Comparison of ENCODE assay signal across 12 cellular contexts in genomic region chr14:54814076-54814475, GRCh38.
A peak's percentile ranks its signal among the peaks of the same experiment; 100 is the strongest.
DNase-seq lines count a peak whose midpoint lies in the region; ATAC-seq and TF ChIP-seq lines count a peak whose summit lies in the region.
"Had no signal": no experiment of that assay in that cellular context is flagged by ENCODE, and none has a peak within 500 bp of the region (broad histone marks: within the 10 kb centered on the region; RNA-seq: fewer than 3 reads in every experiment).

No MANE protein-coding gene starts in this region.

- DNase-seq in CD1c-positive myeloid dendritic cell (ENCODE audit: extremely low spot score) (peak; percentile 4), GM23338 (ENCODE audit: low spot score) (peak; percentile 73), SK-MEL-5 (ENCODE audit: low read depth, low spot score) (peak; percentile 26), memory B cell (ENCODE audit: low spot score in 2 of 2) (no peak), HPDE6-E6E7 (ENCODE audit: extremely low spot score) (no peak)
- DNase-seq: left ventricle myocardium superior, tibial artery had no signal

- peaks cover 9% of the 10 kb centered on the region for H3K27me3 Mint-ChIP-seq in GM23338 (ENCODE audit: insufficient read depth, low read depth, poor library complexity)
- H3K27me3 Mint-ChIP-seq in memory B cell: peaks cover 1% of the 10 kb centered on the region

- no peak overlapping the region for H3K27ac ChIP-seq in GM23338 (ENCODE audit: low read depth)
- H3K27ac ChIP-seq: RWPE1, tibial artery had no signal

- no peaks in the 10 kb centered on the region for H4K20me1 ChIP-seq in GM23338 (replicated peaks; ENCODE audit: insufficient read depth)

- no peak overlapping the region for H3K4me3 ChIP-seq in GM23338
- H3K4me3 ChIP-seq: HAP-1, tibial artery had no signal

- no peaks in the 10 kb centered on the region for H3K4me1 ChIP-seq in GM23338 (ENCODE audit: insufficient read depth)
- H3K4me1 ChIP-seq: HAP-1, tibial artery had no signal

- H3K4me1 Mint-ChIP-seq in GM23338 (peaks cover 3% of the 10 kb centered on the region; the same call in 1 of the 3 replicates), memory B cell (no peaks in the 10 kb centered on the region)

- no peaks in the 10 kb centered on the region for H3K9me2 ChIP-seq in GM23338 (ENCODE audit: insufficient read depth)

- no peak overlapping the region for H3K27ac Mint-ChIP-seq in GM23338
- no peak overlapping the region for H3K27ac Mint-ChIP-seq in memory B cell

- H3K27me3 ChIP-seq in GM23338 (ENCODE audit: insufficient read depth): no peaks in the 10 kb centered on the region
- H3K27me3 ChIP-seq: tibial artery had no signal

- H3K9me3 Mint-ChIP-seq in GM23338 (no peaks in the 10 kb centered on the region), memory B cell (no peaks in the 10 kb centered on the region)

- H3K36me3 ChIP-seq in GM23338 (ENCODE audit: insufficient read depth): no peaks in the 10 kb centered on the region
- H3K36me3 ChIP-seq: HAP-1, tibial artery had no signal

- no peak overlapping the region for H3K4me2 ChIP-seq in GM23338

- TF ChIP-seq CTCF in GM23338 (conservative IDR thresholded peaks at IDR 0.05; ENCODE audit: low read depth in 2 of 2): peak; percentile 74

- H3F3A ChIP-seq in GM23338 (replicated peaks; ENCODE audit: low read depth): no peaks in the 10 kb centered on the region

- H2AFZ ChIP-seq in GM23338: peak overlapping the region; percentile 58; the same call in 1 of the 2 replicates

- in situ Hi-C loops in SK-MEL-5 (cut with HindIII; ENCODE audit: low pct_unique_long_range_greater_than_20kb, low sequenced_read_pairs): no loop called here

- H3K36me3 Mint-ChIP-seq in GM23338 (ENCODE audit: low read depth): no peaks in the 10 kb centered on the region
- no peaks in the 10 kb centered on the region for H3K36me3 Mint-ChIP-seq in memory B cell

- H3K79me2 ChIP-seq in GM23338 (replicated peaks; ENCODE audit: insufficient read depth): no peaks in the 10 kb centered on the region

- H3K4me3 Mint-ChIP-seq in GM23338 (no peak overlapping the region), memory B cell (no peak overlapping the region)

- ATAC-seq in GM23338: peak; percentile 69
- peak; percentile 45 for ATAC-seq in memory B cell (ENCODE audit: low read depth)
- ATAC-seq in GM21717 (IDR thresholded peaks at IDR 0.05; ENCODE audit: unreplicated experiment): no peak
- ATAC-seq in GM21423 (IDR thresholded peaks at IDR 0.05; ENCODE audit: unreplicated experiment): no peak
- ATAC-seq in HG03108 (IDR thresholded peaks at IDR 0.05; ENCODE audit: unreplicated experiment): no peak
- ATAC-seq: left ventricle myocardium superior had no signal

TF ChIP-seq in GM23338, 12 proteins besides CTCF, POLR2A, EP300 and RAD21:
- TF ChIP-seq ZNF331 (CRISPR knock-in tag; IDR thresholded peaks at IDR 0.05; ENCODE audit: low read depth) (no peak), CREB1 (CRISPR knock-in tag; IDR thresholded peaks at IDR 0.05; ENCODE audit: low read depth) (no peak), REST (IDR thresholded peaks at IDR 0.05; ENCODE audit: unreplicated experiment) (no peak), NANOG (IDR thresholded peaks at IDR 0.05; ENCODE audit: borderline replicate concordance) (no peak), POLR2AphosphoS5 (IDR thresholded peaks at IDR 0.05; ENCODE audit: low read depth) (no peak)
- TF ChIP-seq, protein P1, sequence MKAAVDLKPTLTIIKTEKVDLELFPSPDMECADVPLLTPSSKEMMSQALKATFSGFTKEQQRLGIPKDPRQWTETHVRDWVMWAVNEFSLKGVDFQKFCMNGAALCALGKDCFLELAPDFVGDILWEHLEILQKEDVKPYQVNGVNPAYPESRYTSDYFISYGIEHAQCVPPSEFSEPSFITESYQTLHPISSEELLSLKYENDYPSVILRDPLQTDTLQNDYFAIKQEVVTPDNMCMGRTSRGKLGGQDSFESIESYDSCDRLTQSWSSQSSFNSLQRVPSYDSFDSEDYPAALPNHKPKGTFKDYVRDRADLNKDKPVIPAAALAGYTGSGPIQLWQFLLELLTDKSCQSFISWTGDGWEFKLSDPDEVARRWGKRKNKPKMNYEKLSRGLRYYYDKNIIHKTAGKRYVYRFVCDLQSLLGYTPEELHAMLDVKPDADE (IDR thresholded peaks at IDR 0.05): no peak
- TF ChIP-seq, protein P2, sequence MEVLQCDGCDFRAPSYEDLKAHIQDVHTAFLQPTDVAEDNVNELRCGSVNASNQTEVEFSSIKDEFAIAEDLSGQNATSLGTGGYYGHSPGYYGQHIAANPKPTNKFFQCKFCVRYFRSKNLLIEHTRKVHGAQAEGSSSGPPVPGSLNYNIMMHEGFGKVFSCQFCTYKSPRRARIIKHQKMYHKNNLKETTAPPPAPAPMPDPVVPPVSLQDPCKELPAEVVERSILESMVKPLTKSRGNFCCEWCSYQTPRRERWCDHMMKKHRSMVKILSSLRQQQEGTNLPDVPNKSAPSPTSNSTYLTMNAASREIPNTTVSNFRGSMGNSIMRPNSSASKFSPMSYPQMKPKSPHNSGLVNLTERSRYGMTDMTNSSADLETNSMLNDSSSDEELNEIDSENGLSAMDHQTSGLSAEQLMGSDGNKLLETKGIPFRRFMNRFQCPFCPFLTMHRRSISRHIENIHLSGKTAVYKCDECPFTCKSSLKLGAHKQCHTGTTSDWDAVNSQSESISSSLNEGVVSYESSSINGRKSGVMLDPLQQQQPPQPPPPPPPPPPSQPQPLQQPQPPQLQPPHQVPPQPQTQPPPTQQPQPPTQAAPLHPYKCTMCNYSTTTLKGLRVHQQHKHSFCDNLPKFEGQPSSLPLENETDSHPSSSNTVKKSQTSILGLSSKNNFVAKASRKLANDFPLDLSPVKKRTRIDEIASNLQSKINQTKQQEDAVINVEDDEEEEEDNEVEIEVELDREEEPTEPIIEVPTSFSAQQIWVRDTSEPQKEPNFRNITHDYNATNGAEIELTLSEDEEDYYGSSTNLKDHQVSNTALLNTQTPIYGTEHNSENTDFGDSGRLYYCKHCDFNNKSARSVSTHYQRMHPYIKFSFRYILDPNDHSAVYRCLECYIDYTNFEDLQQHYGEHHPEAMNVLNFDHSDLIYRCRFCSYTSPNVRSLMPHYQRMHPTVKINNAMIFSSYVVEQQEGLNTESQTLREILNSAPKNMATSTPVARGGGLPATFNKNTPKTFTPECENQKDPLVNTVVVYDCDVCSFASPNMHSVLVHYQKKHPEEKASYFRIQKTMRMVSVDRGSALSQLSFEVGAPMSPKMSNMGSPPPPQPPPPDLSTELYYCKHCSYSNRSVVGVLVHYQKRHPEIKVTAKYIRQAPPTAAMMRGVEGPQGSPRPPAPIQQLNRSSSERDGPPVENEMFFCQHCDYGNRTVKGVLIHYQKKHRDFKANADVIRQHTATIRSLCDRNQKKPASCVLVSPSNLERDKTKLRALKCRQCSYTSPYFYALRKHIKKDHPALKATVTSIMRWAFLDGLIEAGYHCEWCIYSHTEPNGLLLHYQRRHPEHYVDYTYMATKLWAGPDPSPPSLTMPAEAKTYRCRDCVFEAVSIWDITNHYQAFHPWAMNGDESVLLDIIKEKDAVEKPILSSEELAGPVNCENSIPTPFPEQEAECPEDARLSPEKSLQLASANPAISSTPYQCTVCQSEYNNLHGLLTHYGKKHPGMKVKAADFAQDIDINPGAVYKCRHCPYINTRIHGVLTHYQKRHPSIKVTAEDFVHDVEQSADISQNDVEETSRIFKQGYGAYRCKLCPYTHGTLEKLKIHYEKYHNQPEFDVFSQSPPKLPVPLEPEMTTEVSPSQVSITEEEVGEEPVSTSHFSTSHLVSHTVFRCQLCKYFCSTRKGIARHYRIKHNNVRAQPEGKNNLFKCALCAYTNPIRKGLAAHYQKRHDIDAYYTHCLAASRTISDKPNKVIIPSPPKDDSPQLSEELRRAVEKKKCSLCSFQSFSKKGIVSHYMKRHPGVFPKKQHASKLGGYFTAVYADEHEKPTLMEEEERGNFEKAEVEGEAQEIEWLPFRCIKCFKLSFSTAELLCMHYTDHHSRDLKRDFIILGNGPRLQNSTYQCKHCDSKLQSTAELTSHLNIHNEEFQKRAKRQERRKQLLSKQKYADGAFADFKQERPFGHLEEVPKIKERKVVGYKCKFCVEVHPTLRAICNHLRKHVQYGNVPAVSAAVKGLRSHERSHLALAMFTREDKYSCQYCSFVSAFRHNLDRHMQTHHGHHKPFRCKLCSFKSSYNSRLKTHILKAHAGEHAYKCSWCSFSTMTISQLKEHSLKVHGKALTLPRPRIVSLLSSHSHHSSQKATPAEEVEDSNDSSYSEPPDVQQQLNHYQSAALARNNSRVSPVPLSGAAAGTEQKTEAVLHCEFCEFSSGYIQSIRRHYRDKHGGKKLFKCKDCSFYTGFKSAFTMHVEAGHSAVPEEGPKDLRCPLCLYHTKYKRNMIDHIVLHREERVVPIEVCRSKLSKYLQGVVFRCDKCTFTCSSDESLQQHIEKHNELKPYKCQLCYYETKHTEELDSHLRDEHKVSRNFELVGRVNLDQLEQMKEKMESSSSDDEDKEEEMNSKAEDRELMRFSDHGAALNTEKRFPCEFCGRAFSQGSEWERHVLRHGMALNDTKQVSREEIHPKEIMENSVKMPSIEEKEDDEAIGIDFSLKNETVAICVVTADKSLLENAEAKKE (CRISPR knock-in tag; IDR thresholded peaks at IDR 0.05): 0 out of 2 replicates have a peak, but pooled peaks have one; percentile 18
TF ChIP-seq in GM23338: peak in this region for 1.

Comparison
In these comparisons a context has a peak if more than half of its experiments do, and no peak if none do; other contexts are left out.
1. DNase-seq: peak in CD1c-positive myeloid dendritic cell (single experiment), GM23338 (single experiment) and SK-MEL-5 (single experiment); none in memory B cell (0 of 2) and HPDE6-E6E7 (single experiment).
2. ATAC-seq: peak in GM23338 (single experiment) and memory B cell (single experiment); none in GM21717 (single experiment), GM21423 (single experiment) and HG03108 (single experiment).